8 cellular contexts compared by ENCODE assay signal in genomic region chr9:126327750-126328120, GRCh38. TPM values are rescaled to one million over a fixed set of nuclear protein-coding genes. Genes with fewer than 3 reads are reported as not detected.
DNase-seq lines count a peak whose midpoint lies in the region; ATAC-seq lines count a peak whose summit lies in the region.

No MANE protein-coding gene starts in this region.

- no peak for DNase-seq in natural killer cell treated with Interleukin-12 subunit alpha and Interleukin-12 subunit beta and Interleukin-15 and Interleukin-18, amount 100 ng/mL, for 72 hours (ENCODE audit: low spot score)
- DNase-seq in effector CD4-positive, alpha-beta T cell, result no peak
- no peak for DNase-seq in stimulated activated CD4-positive, alpha-beta T cell treated with anti-CD3 and anti-CD28 coated beads, Interleukin-2, amount 100 ng/mL, for 48 hours

- H2AFZ ChIP-seq in ACC112 (ENCODE audit: low read length, unreplicated experiment), result no peak overlapping the region

- no peaks in the 10 kb centered on the region; the same call in 1 of the 2 replicates for H3K27me3 ChIP-seq in ACC112 (ENCODE audit: insufficient read depth, low read length)

- H3K36me3 Mint-ChIP-seq in IgD-negative memory B cell, result no peaks in the 10 kb centered on the region
- peaks cover 5% of the 10 kb centered on the region for H3K36me3 Mint-ChIP-seq in natural killer cell treated with Interleukin-12 subunit alpha and Interleukin-12 subunit beta and Interleukin-15 and Interleukin-18, amount 100 ng/mL, for 72 hours

- H3K79me2 ChIP-seq in ACC112 (ENCODE audit: control insufficient read depth, insufficient read depth, low read length, unreplicated experiment), result no peaks in the 10 kb centered on the region

- no peak for ATAC-seq in natural killer cell treated with Interleukin-12 subunit alpha and Interleukin-12 subunit beta and Interleukin-15 and Interleukin-18, amount 100 ng/mL, for 72 hours
- ATAC-seq in HG03025 (IDR thresholded peaks at IDR 0.05; ENCODE audit: low FRiP score, unreplicated experiment) (no peak), HG03097 (IDR thresholded peaks at IDR 0.05; ENCODE audit: low FRiP score, unreplicated experiment) (no peak)

- peaks cover 6% of the 10 kb centered on the region for H3K27me3 Mint-ChIP-seq in IgD-negative memory B cell
- H3K27me3 Mint-ChIP-seq in natural killer cell treated with Interleukin-12 subunit alpha and Interleukin-12 subunit beta and Interleukin-15 and Interleukin-18, amount 100 ng/mL, for 72 hours, result peaks cover 0 to 2% of the 10 kb centered on the region in 2 donors

- peaks cover 3 to 8% (median 8%) of the 10 kb centered on the region in 3 donors for H3K4me1 Mint-ChIP-seq in IgD-negative memory B cell
- peaks cover 12 to 43% of the 10 kb centered on the region in 2 donors for H3K4me1 Mint-ChIP-seq in natural killer cell treated with Interleukin-12 subunit alpha and Interleukin-12 subunit beta and Interleukin-15 and Interleukin-18, amount 100 ng/mL, for 72 hours (ENCODE audit: low read depth in 2 of 2)

- H3K36me3 ChIP-seq in ACC112 (ENCODE audit: insufficient read depth, low read length), result no peaks in the 10 kb centered on the region

- peaks cover 6 to 10% (median 7%) of the 10 kb centered on the region in 3 donors for H3K9me3 Mint-ChIP-seq in IgD-negative memory B cell
- no peaks in the 10 kb centered on the region for H3K9me3 Mint-ChIP-seq in natural killer cell treated with Interleukin-12 subunit alpha and Interleukin-12 subunit beta and Interleukin-15 and Interleukin-18, amount 100 ng/mL, for 72 hours

- H3K27ac ChIP-seq in ACC112 (ENCODE audit: low read depth, low read length) (no peak overlapping the region), cingulate gyrus (ENCODE audit: low read depth, low read length) (peak overlapping the region; percentile 97)

- H3K4me3 Mint-ChIP-seq in IgD-negative memory B cell, result peak overlapping the region; percentile 72 to 92 (median 84)
- peak overlapping the region; percentile 82 for H3K4me3 Mint-ChIP-seq in natural killer cell treated with Interleukin-12 subunit alpha and Interleukin-12 subunit beta and Interleukin-15 and Interleukin-18, amount 100 ng/mL, for 72 hours

- peak overlapping the region; percentile 84 for H3K4me3 ChIP-seq in ACC112 (ENCODE audit: low read depth, low read length)

- peaks cover 6% of the 10 kb centered on the region for H3K4me1 ChIP-seq in ACC112 (ENCODE audit: control insufficient read depth, insufficient read depth, low read length, unreplicated experiment)

- H3K27ac Mint-ChIP-seq in IgD-negative memory B cell, result peak overlapping the region in 1 of 3 donors; percentile 84
- H3K27ac Mint-ChIP-seq in natural killer cell treated with Interleukin-12 subunit alpha and Interleukin-12 subunit beta and Interleukin-15 and Interleukin-18, amount 100 ng/mL, for 72 hours, result peak overlapping the region; percentile 19 to 58

RNA-seq across cellular contexts. Expression of gene MVB12B, which starts 1.1 kb away (rescaled TPM):
- polyA plus RNA-seq in IgD-negative memory B cell, result 0.93 TPM
- total RNA-seq in natural killer cell treated with Interleukin-12 subunit alpha and Interleukin-12 subunit beta and Interleukin-15 and Interleukin-18, amount 100 ng/mL, for 72 hours, result 10 to 100 TPM in 1 of 2 donors, 1 to 10 TPM in 1; 1.1 to 13.3 TPM
